Comparison of ENCODE assay signal across 1 cellular context in the genomic region with DNA sequence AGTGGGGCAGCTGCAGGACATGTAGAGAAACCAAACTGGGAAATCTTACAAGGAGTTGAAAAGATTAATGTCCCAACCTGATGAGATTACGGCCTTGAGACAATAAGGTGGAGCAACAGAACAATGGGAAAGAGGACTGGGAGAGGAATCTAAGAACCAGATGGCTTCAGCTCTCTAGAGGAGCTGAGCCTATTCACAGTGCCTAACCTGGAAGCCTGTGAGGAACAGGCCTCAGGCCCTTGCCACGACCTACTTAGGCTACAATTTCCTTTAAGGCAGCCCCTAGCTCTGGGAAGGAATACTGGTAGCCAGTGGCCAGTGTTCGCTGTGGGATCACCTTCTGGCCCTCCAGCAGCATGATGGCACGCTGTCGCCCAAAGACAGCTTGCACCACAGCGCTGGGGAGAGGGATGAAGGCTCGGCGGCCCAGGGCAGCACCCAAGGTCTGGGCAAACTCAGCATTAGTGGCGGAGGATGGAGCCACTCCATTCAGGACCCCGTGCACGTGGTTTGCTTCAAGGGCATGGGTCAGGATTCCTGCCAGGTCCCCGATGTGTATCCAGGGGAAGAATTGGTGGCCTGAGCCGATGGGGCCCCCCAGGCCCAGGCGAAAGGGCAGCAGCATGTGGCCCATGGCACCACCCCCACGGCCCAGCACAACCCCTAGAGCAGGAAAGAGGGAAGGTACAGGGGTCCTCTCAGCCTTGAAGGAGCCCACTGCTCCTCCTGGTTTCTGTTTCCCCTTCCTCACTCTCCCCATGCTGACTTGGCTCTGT.
TF ChIP-seq lines count a peak whose summit lies in the region.

No MANE protein-coding gene starts in this region.

TF ChIP-seq in HepG2, 621 proteins besides CTCF, POLR2A, EP300 and RAD21 (continued from another document and continues in another):
- TF ChIP-seq, protein P1, sequence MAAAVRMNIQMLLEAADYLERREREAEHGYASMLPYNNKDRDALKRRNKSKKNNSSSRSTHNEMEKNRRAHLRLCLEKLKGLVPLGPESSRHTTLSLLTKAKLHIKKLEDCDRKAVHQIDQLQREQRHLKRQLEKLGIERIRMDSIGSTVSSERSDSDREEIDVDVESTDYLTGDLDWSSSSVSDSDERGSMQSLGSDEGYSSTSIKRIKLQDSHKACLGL (CRISPR knock-in tag; IDR thresholded peaks at IDR 0.05), result 0 out of 2 replicates have a peak, but pooled peaks have one; percentile 9
- TF ChIP-seq, protein P2, sequence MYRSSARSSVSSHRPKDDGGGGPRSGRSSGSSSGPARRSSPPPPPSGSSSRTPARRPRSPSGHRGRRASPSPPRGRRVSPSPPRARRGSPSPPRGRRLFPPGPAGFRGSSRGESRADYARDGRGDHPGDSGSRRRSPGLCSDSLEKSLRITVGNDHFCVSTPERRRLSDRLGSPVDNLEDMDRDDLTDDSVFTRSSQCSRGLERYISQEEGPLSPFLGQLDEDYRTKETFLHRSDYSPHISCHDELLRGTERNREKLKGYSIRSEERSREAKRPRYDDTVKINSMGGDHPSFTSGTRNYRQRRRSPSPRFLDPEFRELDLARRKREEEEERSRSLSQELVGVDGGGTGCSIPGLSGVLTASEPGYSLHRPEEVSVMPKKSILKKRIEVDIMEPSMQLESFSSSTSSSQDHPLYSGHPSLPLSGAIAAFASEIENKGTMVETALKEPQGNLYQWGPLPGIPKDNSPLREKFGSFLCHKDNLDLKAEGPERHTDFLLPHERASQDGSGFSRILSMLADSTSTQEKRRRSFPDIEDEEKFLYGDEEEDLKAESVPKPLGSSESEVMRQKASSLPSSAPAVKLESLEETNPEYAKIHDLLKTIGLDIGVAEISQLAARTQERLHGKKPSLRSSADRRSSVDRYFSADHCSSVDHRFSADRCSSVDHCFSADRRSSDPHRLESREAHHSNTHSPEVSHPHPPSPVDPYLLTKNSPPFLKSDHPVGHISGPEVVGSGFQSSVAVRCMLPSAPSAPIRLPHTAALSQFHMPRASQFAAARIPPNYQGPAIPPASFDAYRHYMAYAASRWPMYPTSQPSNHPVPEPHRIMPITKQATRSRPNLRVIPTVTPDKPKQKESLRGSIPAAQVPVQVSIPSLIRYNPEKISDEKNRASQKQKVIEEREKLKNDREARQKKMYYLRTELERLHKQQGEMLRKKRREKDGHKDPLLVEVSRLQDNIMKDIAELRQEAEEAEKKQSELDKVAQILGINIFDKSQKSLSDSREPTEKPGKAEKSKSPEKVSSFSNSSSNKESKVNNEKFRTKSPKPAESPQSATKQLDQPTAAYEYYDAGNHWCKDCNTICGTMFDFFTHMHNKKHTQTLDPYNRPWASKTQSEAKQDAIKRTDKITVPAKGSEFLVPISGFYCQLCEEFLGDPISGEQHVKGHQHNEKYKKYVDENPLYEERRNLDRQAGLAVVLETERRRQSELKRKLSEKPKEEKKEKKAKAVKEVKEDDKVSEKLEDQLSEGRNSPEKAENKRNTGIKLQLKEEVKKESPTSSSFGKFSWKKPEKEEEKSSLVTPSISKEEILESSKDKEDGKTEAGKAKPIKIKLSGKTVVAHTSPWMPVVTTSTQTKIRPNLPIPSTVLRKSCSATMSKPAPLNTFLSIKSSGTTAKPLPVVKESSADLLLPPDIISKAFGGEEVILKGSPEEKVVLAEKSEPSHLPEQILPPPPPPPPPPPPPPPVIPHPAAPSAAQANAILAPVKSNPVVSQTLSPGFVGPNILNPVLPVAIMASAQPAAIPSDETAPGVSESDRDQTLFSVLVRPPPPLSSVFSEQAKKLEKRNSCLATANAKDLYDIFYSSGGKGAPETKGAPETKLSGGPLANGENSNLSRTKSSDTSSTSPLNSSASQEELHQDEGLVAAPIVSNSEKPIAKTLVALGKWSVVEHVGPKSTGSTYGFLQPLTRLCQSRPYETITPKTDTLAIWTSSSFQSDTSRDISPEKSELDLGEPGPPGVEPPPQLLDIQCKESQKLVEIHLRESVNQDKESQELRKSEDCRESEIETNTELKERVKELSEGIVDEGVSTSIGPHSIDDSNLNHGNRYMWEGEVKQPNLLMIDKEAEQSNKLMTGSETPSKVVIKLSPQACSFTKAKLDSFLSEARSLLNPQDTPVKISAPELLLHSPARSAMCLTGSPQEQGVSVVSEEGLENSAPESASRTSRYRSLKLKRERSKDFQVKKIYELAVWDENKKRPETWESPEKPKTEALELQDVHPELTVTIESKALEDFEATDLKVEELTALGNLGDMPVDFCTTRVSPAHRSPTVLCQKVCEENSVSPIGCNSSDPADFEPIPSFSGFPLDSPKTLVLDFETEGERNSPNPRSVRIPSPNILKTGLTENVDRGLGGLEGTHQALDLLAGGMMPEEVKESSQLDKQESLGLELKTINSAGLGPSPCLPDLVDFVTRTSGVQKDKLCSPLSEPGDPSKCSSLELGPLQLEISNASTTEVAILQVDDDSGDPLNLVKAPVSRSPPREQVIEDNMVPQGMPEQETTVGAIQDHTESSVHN (CRISPR knock-in tag; IDR thresholded peaks at IDR 0.05), result 0 out of 2 replicates have a peak, but pooled peaks have one; percentile 21
- TF ChIP-seq, protein P3, sequence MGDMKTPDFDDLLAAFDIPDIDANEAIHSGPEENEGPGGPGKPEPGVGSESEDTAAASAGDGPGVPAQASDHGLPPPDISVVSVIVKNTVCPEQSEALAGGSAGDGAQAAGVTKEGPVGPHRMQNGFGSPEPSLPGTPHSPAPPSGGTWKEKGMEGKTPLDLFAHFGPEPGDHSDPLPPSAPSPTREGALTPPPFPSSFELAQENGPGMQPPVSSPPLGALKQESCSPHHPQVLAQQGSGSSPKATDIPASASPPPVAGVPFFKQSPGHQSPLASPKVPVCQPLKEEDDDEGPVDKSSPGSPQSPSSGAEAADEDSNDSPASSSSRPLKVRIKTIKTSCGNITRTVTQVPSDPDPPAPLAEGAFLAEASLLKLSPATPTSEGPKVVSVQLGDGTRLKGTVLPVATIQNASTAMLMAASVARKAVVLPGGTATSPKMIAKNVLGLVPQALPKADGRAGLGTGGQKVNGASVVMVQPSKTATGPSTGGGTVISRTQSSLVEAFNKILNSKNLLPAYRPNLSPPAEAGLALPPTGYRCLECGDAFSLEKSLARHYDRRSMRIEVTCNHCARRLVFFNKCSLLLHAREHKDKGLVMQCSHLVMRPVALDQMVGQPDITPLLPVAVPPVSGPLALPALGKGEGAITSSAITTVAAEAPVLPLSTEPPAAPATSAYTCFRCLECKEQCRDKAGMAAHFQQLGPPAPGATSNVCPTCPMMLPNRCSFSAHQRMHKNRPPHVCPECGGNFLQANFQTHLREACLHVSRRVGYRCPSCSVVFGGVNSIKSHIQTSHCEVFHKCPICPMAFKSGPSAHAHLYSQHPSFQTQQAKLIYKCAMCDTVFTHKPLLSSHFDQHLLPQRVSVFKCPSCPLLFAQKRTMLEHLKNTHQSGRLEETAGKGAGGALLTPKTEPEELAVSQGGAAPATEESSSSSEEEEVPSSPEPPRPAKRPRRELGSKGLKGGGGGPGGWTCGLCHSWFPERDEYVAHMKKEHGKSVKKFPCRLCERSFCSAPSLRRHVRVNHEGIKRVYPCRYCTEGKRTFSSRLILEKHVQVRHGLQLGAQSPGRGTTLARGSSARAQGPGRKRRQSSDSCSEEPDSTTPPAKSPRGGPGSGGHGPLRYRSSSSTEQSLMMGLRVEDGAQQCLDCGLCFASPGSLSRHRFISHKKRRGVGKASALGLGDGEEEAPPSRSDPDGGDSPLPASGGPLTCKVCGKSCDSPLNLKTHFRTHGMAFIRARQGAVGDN (CRISPR knock-in tag; IDR thresholded peaks at IDR 0.05), result peak; percentile 60
- TF ChIP-seq AGO2 (optimal IDR thresholded peaks at IDR 0.05; ENCODE audit: low read depth, low read length), result peak; percentile 99
- TF ChIP-seq KDM2A (CRISPR knock-in tag; IDR thresholded peaks at IDR 0.05; ENCODE audit: borderline replicate concordance, low read depth), result peak; percentile 46
- no peak for TF ChIP-seq XRCC5 (optimal IDR thresholded peaks at IDR 0.05; ENCODE audit: low read length)
- TF ChIP-seq BRD4 (CRISPR knock-in tag; IDR thresholded peaks at IDR 0.05), result 0 out of 2 replicates have a peak, but pooled peaks have one; percentile 19
- no peak for TF ChIP-seq POGZ (CRISPR knock-in tag; IDR thresholded peaks at IDR 0.05)
- TF ChIP-seq, protein P4, sequence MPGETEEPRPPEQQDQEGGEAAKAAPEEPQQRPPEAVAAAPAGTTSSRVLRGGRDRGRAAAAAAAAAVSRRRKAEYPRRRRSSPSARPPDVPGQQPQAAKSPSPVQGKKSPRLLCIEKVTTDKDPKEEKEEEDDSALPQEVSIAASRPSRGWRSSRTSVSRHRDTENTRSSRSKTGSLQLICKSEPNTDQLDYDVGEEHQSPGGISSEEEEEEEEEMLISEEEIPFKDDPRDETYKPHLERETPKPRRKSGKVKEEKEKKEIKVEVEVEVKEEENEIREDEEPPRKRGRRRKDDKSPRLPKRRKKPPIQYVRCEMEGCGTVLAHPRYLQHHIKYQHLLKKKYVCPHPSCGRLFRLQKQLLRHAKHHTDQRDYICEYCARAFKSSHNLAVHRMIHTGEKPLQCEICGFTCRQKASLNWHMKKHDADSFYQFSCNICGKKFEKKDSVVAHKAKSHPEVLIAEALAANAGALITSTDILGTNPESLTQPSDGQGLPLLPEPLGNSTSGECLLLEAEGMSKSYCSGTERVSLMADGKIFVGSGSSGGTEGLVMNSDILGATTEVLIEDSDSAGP (CRISPR knock-in tag; IDR thresholded peaks at IDR 0.05; ENCODE audit: borderline replicate concordance), result peak; percentile 36
- TF ChIP-seq, protein P5, sequence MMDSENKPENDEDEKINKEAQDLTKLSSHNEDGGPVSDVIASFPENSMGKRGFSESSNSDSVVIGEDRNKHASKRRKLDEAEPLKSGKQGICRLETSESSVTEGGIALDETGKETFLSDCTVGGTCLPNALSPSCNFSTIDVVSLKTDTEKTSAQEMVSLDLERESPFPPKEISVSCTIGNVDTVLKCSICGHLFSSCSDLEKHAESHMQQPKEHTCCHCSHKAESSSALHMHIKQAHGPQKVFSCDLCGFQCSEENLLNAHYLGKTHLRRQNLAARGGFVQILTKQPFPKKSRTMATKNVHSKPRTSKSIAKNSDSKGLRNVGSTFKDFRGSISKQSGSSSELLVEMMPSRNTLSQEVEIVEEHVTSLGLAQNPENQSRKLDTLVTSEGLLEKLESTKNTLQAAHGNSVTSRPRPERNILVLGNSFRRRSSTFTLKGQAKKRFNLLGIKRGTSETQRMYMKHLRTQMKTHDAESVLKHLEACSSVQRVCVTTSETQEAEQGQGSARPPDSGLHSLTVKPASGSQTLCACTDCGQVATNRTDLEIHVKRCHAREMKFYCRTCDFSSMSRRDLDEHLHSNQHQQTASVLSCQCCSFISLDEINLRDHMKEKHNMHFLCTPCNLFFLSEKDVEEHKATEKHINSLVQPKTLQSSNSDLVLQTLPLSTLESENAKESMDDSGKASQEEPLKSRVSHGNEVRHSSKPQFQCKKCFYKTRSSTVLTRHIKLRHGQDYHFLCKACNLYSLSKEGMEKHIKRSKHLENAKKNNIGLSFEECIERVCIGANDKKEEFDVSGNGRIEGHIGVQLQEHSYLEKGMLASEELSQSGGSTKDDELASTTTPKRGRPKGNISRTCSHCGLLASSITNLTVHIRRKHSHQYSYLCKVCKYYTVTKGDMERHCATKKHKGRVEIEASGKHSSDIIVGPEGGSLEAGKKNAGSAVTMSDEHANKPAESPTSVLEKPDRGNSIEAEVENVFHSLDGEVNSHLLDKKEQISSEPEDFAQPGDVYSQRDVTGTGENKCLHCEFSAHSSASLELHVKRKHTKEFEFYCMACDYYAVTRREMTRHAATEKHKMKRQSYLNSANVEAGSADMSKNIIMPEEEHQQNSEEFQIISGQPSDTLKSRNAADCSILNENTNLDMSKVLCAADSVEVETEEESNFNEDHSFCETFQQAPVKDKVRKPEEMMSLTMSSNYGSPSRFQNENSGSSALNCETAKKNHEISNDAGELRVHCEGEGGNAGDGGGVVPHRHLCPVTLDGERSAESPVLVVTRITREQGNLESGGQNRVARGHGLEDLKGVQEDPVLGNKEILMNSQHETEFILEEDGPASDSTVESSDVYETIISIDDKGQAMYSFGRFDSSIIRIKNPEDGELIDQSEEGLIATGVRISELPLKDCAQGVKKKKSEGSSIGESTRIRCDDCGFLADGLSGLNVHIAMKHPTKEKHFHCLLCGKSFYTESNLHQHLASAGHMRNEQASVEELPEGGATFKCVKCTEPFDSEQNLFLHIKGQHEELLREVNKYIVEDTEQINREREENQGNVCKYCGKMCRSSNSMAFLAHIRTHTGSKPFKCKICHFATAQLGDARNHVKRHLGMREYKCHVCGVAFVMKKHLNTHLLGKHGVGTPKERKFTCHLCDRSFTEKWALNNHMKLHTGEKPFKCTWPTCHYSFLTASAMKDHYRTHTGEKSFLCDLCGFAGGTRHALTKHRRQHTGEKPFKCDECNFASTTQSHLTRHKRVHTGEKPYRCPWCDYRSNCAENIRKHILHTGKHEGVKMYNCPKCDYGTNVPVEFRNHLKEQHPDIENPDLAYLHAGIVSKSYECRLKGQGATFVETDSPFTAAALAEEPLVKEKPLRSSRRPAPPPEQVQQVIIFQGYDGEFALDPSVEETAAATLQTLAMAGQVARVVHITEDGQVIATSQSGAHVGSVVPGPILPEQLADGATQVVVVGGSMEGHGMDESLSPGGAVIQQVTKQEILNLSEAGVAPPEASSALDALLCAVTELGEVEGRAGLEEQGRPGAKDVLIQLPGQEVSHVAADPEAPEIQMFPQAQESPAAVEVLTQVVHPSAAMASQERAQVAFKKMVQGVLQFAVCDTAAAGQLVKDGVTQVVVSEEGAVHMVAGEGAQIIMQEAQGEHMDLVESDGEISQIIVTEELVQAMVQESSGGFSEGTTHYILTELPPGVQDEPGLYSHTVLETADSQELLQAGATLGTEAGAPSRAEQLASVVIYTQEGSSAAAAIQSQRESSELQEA (CRISPR knock-in tag; IDR thresholded peaks at IDR 0.05; ENCODE audit: not compliant biosample characterization), result peak; percentile 74
- TF ChIP-seq ZBTB38 (CRISPR knock-in tag; IDR thresholded peaks at IDR 0.05), result 0 out of 2 replicates have a peak, but pooled peaks have one; percentile 16
- peak; percentile 28; the same call in 1 of the 2 replicates for TF ChIP-seq KLF15 (CRISPR knock-in tag; IDR thresholded peaks at IDR 0.05; ENCODE audit: borderline replicate concordance)
- peak; percentile 62; the same call in 1 of the 2 replicates for TF ChIP-seq REPIN1 (CRISPR knock-in tag; IDR thresholded peaks at IDR 0.05; ENCODE audit: borderline replicate concordance, low read depth)
- TF ChIP-seq NRL (CRISPR knock-in tag; IDR thresholded peaks at IDR 0.05; ENCODE audit: borderline replicate concordance), result peak; percentile 13; the same call in 1 of the 2 replicates
- TF ChIP-seq, protein P6, sequence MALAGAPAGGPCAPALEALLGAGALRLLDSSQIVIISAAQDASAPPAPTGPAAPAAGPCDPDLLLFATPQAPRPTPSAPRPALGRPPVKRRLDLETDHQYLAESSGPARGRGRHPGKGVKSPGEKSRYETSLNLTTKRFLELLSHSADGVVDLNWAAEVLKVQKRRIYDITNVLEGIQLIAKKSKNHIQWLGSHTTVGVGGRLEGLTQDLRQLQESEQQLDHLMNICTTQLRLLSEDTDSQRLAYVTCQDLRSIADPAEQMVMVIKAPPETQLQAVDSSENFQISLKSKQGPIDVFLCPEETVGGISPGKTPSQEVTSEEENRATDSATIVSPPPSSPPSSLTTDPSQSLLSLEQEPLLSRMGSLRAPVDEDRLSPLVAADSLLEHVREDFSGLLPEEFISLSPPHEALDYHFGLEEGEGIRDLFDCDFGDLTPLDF (CRISPR knock-in tag; IDR thresholded peaks at IDR 0.05), result no peak
- TF ChIP-seq, protein P7, sequence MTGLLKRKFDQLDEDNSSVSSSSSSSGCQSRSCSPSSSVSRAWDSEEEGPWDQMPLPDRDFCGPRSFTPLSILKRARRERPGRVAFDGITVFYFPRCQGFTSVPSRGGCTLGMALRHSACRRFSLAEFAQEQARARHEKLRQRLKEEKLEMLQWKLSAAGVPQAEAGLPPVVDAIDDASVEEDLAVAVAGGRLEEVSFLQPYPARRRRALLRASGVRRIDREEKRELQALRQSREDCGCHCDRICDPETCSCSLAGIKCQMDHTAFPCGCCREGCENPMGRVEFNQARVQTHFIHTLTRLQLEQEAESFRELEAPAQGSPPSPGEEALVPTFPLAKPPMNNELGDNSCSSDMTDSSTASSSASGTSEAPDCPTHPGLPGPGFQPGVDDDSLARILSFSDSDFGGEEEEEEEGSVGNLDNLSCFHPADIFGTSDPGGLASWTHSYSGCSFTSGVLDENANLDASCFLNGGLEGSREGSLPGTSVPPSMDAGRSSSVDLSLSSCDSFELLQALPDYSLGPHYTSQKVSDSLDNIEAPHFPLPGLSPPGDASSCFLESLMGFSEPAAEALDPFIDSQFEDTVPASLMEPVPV (CRISPR knock-in tag; IDR thresholded peaks at IDR 0.05), result 0 out of 2 replicates have a peak, but pooled peaks have one; percentile 32
- 0 out of 2 replicates have a peak, but pooled peaks have one; percentile 26 for TF ChIP-seq ZNF83 (CRISPR knock-in tag; IDR thresholded peaks at IDR 0.05; ENCODE audit: borderline replicate concordance)
